Comparison of ENCODE assay signal across 18 cellular contexts in genomic region chr5:1791176-1791575, GRCh38. TPM values are rescaled to one million over a fixed set of nuclear protein-coding genes. Genes with fewer than 3 reads are reported as not detected.
DNase-seq lines count a peak whose midpoint lies in the region; ATAC-seq and TF ChIP-seq lines count a peak whose summit lies in the region.
"Had no signal": no experiment of that assay in that cellular context is flagged by ENCODE, and none has a peak within 500 bp of the region (broad histone marks: within the 10 kb centered on the region; RNA-seq: fewer than 3 reads in every experiment).

No MANE protein-coding gene starts in this region.

- ATAC-seq in GM23338: no peak
- no peak for ATAC-seq in activated naive CD8-positive, alpha-beta T cell treated with anti-CD3 and anti-CD28 coated beads, Interleukin-2, amount 10 ng/mL, durations not matched to agents 7 days and 5 days (ENCODE audit: low read depth)
- ATAC-seq: left lobe of liver, Panc1 had no signal

- no peaks in the 10 kb centered on the region for H3K9me3 ChIP-seq in OCI-LY7 (ENCODE audit: low read length)
- H3K9me3 ChIP-seq: transverse colon had no signal

- no peaks in the 10 kb centered on the region; the same call in 1 of the 2 replicates for H4K20me1 ChIP-seq in GM23338 (replicated peaks; ENCODE audit: insufficient read depth)
- H4K20me1 ChIP-seq in OCI-LY7 (ENCODE audit: insufficient read depth, low read length): no peaks in the 10 kb centered on the region

- no peak for DNase-seq in activated CD4-positive, alpha-beta T cell treated with anti-CD3 and anti-CD28 coated beads, Interleukin-2, amount 10 ng/mL, durations not matched to agents 24 days and 14 days
- no peak for DNase-seq in activated CD4-positive, alpha-beta T cell treated with anti-CD3 and anti-CD28 coated beads for 1 hour
- DNase-seq in GM23338 (ENCODE audit: low spot score) (no peak), posterior vena cava (ENCODE audit: low spot score) (peak; percentile 11), NCI-H2029 (lab: John Stamatoyannopoulos, UW) (no peak), OCI-LY7 (ENCODE audit: low spot score) (no peak)
- no peak for DNase-seq in activated naive CD8-positive, alpha-beta T cell treated with anti-CD3 and anti-CD28 coated beads, Interleukin-2, amount 10 ng/mL, durations not matched to agents 7 days and 5 days
- no peak for DNase-seq in stimulated activated naive CD4-positive, alpha-beta T cell (lab: John Stamatoyannopoulos, UW)
- DNase-seq: activated CD8-positive, alpha-beta memory T cell treated with anti-CD3 and anti-CD28 coated beads, Interleukin-2, amount 50 U/mL, for 4 hours; MV-4-11; NCI-H2029 treated with DMSO at 0.1 percent for 48 hours; NCI-H748 treated with DMSO at 0.1 percent for 48 hours; transverse colon; WERI-Rb-1 had no signal

- peaks cover 13% of the 10 kb centered on the region for H3K36me3 Mint-ChIP-seq in activated CD4-positive, alpha-beta T cell treated with anti-CD3 and anti-CD28 coated beads, Interleukin-2, amount 10 ng/mL, durations not matched to agents 24 days and 14 days (ENCODE audit: low read depth)
- no peaks in the 10 kb centered on the region; the same call in 2 of the 3 replicates for H3K36me3 Mint-ChIP-seq in GM23338 (ENCODE audit: low read depth)
- peaks cover 5% of the 10 kb centered on the region for H3K36me3 Mint-ChIP-seq in activated naive CD8-positive, alpha-beta T cell treated with anti-CD3 and anti-CD28 coated beads, Interleukin-2, amount 10 ng/mL, durations not matched to agents 7 days and 5 days

- TF ChIP-seq CTCF in GM23338 (conservative IDR thresholded peaks at IDR 0.05; ENCODE audit: low read depth in 2 of 2) (no peak), OCI-LY7 (conservative IDR thresholded peaks at IDR 0.05; ENCODE audit: low read length) (no peak)

- H3K9me3 Mint-ChIP-seq in activated CD4-positive, alpha-beta T cell treated with anti-CD3 and anti-CD28 coated beads, Interleukin-2, amount 10 ng/mL, durations not matched to agents 24 days and 14 days: no peaks in the 10 kb centered on the region
- no peaks in the 10 kb centered on the region; the same call in 2 of the 3 replicates for H3K9me3 Mint-ChIP-seq in GM23338
- H3K9me3 Mint-ChIP-seq in activated naive CD8-positive, alpha-beta T cell treated with anti-CD3 and anti-CD28 coated beads, Interleukin-2, amount 10 ng/mL, durations not matched to agents 7 days and 5 days: no peaks in the 10 kb centered on the region
- H3K9me3 Mint-ChIP-seq: IgD-negative memory B cell had no signal

- H3K4me2 ChIP-seq in GM23338 (no peak overlapping the region), OCI-LY7 (ENCODE audit: low read length) (no peak overlapping the region)

- H3K27ac Mint-ChIP-seq in activated CD4-positive, alpha-beta T cell treated with anti-CD3 and anti-CD28 coated beads, Interleukin-2, amount 10 ng/mL, durations not matched to agents 24 days and 14 days: peak overlapping the region; percentile 77
- H3K27ac Mint-ChIP-seq in GM23338: peak overlapping the region; percentile 74; the same call in 1 of the 2 replicates
- peak overlapping the region; percentile 34 for H3K27ac Mint-ChIP-seq in activated naive CD8-positive, alpha-beta T cell treated with anti-CD3 and anti-CD28 coated beads, Interleukin-2, amount 10 ng/mL, durations not matched to agents 7 days and 5 days

- intact Hi-C loops in activated CD4-positive, alpha-beta T cell treated with anti-CD3 and anti-CD28 coated beads, Interleukin-2, amount 10 ng/mL, durations not matched to agents 24 days and 14 days (cut with micrococcal nuclease): loop anchor here (5.0 to 10.0 kb wide), 4 partner anchors 54 to 684 kb away; partner anchors contain the start of gene LPCAT1
- intact Hi-C loops in posterior vena cava (cut with DNase I): no loop called here
- intact Hi-C loops in OCI-LY7 (cut with micrococcal nuclease; ENCODE audit: unreplicated experiment): loop anchor here (10.0 kb wide), 1 partner anchor 476 kb away; no protein-coding TSS in a partner anchor

- H3K79me2 ChIP-seq in GM23338 (replicated peaks; ENCODE audit: insufficient read depth) (no peaks in the 10 kb centered on the region), OCI-LY7 (ENCODE audit: insufficient read depth, low read depth, low read length) (no peaks in the 10 kb centered on the region; the same call in 1 of the 2 replicates)
- H3K79me2 ChIP-seq: parathyroid adenoma had no signal

- H3K36me3 ChIP-seq in GM23338 (ENCODE audit: insufficient read depth) (no peaks in the 10 kb centered on the region), OCI-LY7 (ENCODE audit: insufficient read depth, low read length) (peaks cover 6% of the 10 kb centered on the region; the same call in 1 of the 2 replicates)
- H3K36me3 ChIP-seq: transverse colon, WERI-Rb-1 had no signal

- H3K27ac ChIP-seq in GM23338 (ENCODE audit: low read depth): no peak overlapping the region
- H3K27ac ChIP-seq in OCI-LY7 (ENCODE audit: low read depth, low read length, poor library complexity, severe bottlenecking): no peak overlapping the region
- H3K27ac ChIP-seq: parathyroid adenoma, WERI-Rb-1 had no signal

- no peak overlapping the region for H2AFZ ChIP-seq in GM23338
- no peak overlapping the region for H2AFZ ChIP-seq in OCI-LY7 (ENCODE audit: low read length)
- H2AFZ ChIP-seq: parathyroid adenoma had no signal

- H3K4me1 Mint-ChIP-seq in activated CD4-positive, alpha-beta T cell treated with anti-CD3 and anti-CD28 coated beads, Interleukin-2, amount 10 ng/mL, durations not matched to agents 24 days and 14 days: peaks cover 61% of the 10 kb centered on the region
- peaks cover 41% of the 10 kb centered on the region for H3K4me1 Mint-ChIP-seq in GM23338
- H3K4me1 Mint-ChIP-seq in activated naive CD8-positive, alpha-beta T cell treated with anti-CD3 and anti-CD28 coated beads, Interleukin-2, amount 10 ng/mL, durations not matched to agents 7 days and 5 days: peaks cover 52% of the 10 kb centered on the region

- CTCF ChIA-PET in OCI-LY7 (lab: Charles Lee; ENCODE audit: unreplicated experiment): no interaction called here

- peaks cover 7% of the 10 kb centered on the region; the same call in 1 of the 2 replicates for H3F3A ChIP-seq in GM23338 (replicated peaks; ENCODE audit: low read depth)

- H3K9me2 ChIP-seq in GM23338 (ENCODE audit: insufficient read depth) (no peaks in the 10 kb centered on the region), OCI-LY7 (ENCODE audit: insufficient read depth, low read length) (no peaks in the 10 kb centered on the region)

- no peaks in the 10 kb centered on the region for H3K27me3 ChIP-seq in GM23338 (ENCODE audit: insufficient read depth)

- H3K27me3 Mint-ChIP-seq in activated CD4-positive, alpha-beta T cell treated with anti-CD3 and anti-CD28 coated beads, Interleukin-2, amount 10 ng/mL, durations not matched to agents 24 days and 14 days: no peaks in the 10 kb centered on the region
- H3K27me3 Mint-ChIP-seq in GM23338 (ENCODE audit: insufficient read depth, low read depth, poor library complexity): peaks cover 5% of the 10 kb centered on the region
- H3K27me3 Mint-ChIP-seq in activated naive CD8-positive, alpha-beta T cell treated with anti-CD3 and anti-CD28 coated beads, Interleukin-2, amount 10 ng/mL, durations not matched to agents 7 days and 5 days: no peaks in the 10 kb centered on the region
- H3K27me3 Mint-ChIP-seq: IgD-negative memory B cell had no signal

- peak overlapping the region; percentile 23 for H3K4me3 Mint-ChIP-seq in activated CD4-positive, alpha-beta T cell treated with anti-CD3 and anti-CD28 coated beads, Interleukin-2, amount 10 ng/mL, durations not matched to agents 24 days and 14 days
- H3K4me3 Mint-ChIP-seq in GM23338: no peak overlapping the region
- H3K4me3 Mint-ChIP-seq in activated naive CD8-positive, alpha-beta T cell treated with anti-CD3 and anti-CD28 coated beads, Interleukin-2, amount 10 ng/mL, durations not matched to agents 7 days and 5 days: no peak overlapping the region

- no TSS peak for BruUV-seq in OCI-LY7 (replicated peaks; lab: Mats Ljungman, UMichigan)

- POLR2A ChIA-PET in activated naive CD8-positive, alpha-beta T cell treated with anti-CD3 and anti-CD28 coated beads, Interleukin-2, amount 10 ng/mL, durations not matched to agents 7 days and 5 days (lab: Charles Lee): interaction anchor here (1.1 to 3.9 kb wide), 2 partner anchors 8 to 9 kb away, joined by 3 to 29 read pairs; partner anchors contain the start of genes MRPL36 and NDUFS6
- POLR2A ChIA-PET in OCI-LY7 (lab: Charles Lee): interaction anchor here (2.1 kb wide), 1 partner anchor 10 kb away, joined by 7 read pairs; the partner anchor contains the start of gene NDUFS6

- H3K4me1 ChIP-seq in GM23338 (ENCODE audit: insufficient read depth): peaks cover 15% of the 10 kb centered on the region
- peaks cover 43% of the 10 kb centered on the region for H3K4me1 ChIP-seq in OCI-LY7 (ENCODE audit: insufficient read depth, low read length, poor library complexity, severe bottlenecking)
- H3K4me1 ChIP-seq: parathyroid adenoma had no signal

- H3K4me3 ChIP-seq in GM23338 (no peak overlapping the region), OCI-LY7 (ENCODE audit: low read depth, low read length, poor library complexity, severe bottlenecking) (no peak overlapping the region)
- H3K4me3 ChIP-seq: transverse colon had no signal

RNA-seq across cellular contexts. Expression of gene MRPL36, which starts 8.5 kb away (rescaled TPM):
- total RNA-seq in activated CD4-positive, alpha-beta T cell treated with anti-CD3 and anti-CD28 coated beads, Interleukin-2, amount 10 ng/mL, durations not matched to agents 24 days and 14 days: 107 and 108 TPM in 2 replicates
- 47.5 and 79.9 TPM in 2 replicates for total RNA-seq in GM23338 (2014; rRNA removed; shearing (Covaris generic))
- polyA plus RNA-seq in GM23338 (2016; fragmentation: Nextera tagmentation; extraction: Ambion mirVana): 143 and 149 TPM in 2 replicates
- total RNA-seq in activated naive CD8-positive, alpha-beta T cell treated with anti-CD3 and anti-CD28 coated beads, Interleukin-2, amount 10 ng/mL, durations not matched to agents 7 days and 5 days: 10 to 100 TPM; 47.1 to 51.2 TPM
- total RNA-seq in posterior vena cava: 10 to 100 TPM; 29.4 to 32.4 TPM
- 82.5 and 91.7 TPM in 2 replicates for total RNA-seq in OCI-LY7 (2014; rRNA removed; shearing (Covaris generic))
- 78.6 and 93.8 TPM in 2 replicates for total RNA-seq in OCI-LY7 (2022)

RNA-seq across cellular contexts. Expression of gene NDUFS6, which starts 10.0 kb away (rescaled TPM):
- total RNA-seq in activated CD4-positive, alpha-beta T cell treated with anti-CD3 and anti-CD28 coated beads, Interleukin-2, amount 10 ng/mL, durations not matched to agents 24 days and 14 days: 37.8 and 40.3 TPM in 2 replicates
- 82.1 and 94.8 TPM in 2 replicates for total RNA-seq in GM23338 (2014; rRNA removed; shearing (Covaris generic))
- polyA plus RNA-seq in GM23338 (2016; fragmentation: Nextera tagmentation; extraction: Ambion mirVana): 279 and 289 TPM in 2 replicates
- 10 to 100 TPM; 24.7 to 27.7 TPM for total RNA-seq in activated naive CD8-positive, alpha-beta T cell treated with anti-CD3 and anti-CD28 coated beads, Interleukin-2, amount 10 ng/mL, durations not matched to agents 7 days and 5 days
- 10 to 100 TPM; 25.4 to 25.8 TPM for total RNA-seq in posterior vena cava
- 41.5 and 52.7 TPM in 2 replicates for total RNA-seq in OCI-LY7 (2014; rRNA removed; shearing (Covaris generic))
- 52.2 and 58.7 TPM in 2 replicates for total RNA-seq in OCI-LY7 (2022)

Comparison
In these comparisons a context has a peak if more than half of its experiments do, and no peak if none do; other contexts are left out.
1. intact Hi-C loops: an anchor here in activated CD4-positive, alpha-beta T cell treated with anti-CD3 and anti-CD28 coated beads, Interleukin-2, amount 10 ng/mL, durations not matched to agents 24 days and 14 days (5.0 to 10.0 kb wide) and OCI-LY7 (10.0 kb wide); none called in posterior vena cava.